In genomic region chr11:69936750-69937149, GRCh38 we compare ENCODE assay signal across 22 cellular contexts.
"Had no signal": no experiment of that assay in that cellular context is flagged by ENCODE, and none has a peak within 500 bp of the region (broad histone marks: within the 10 kb centered on the region; RNA-seq: fewer than 3 reads in every experiment).

No MANE protein-coding gene starts in this region.

- H3K36me3 Mint-ChIP-seq: naive thymus-derived CD8-positive, alpha-beta T cell; stimulated activated memory B cell treated with anti-CD40 and anti-IgM and Interleukin-4, amounts not matched to agents 10 μg/mL and 1 μg/mL and 100 μg/mL, for 72 hours had no signal

- H3K27ac Mint-ChIP-seq: dendritic cell treated with granulocyte-macrophage colony-stimulating factor and Interleukin-4, amounts not matched to agents 40 ng/mL and 50 ng/mL, for 4 days; endodermal cell; naive thymus-derived CD8-positive, alpha-beta T cell; nephron progenitor cell; stimulated activated memory B cell treated with anti-CD40 and anti-IgM and Interleukin-4, amounts not matched to agents 10 μg/mL and 1 μg/mL and 100 μg/mL, for 72 hours; stimulated activated naive CD8-positive, alpha-beta T cell treated with anti-CD3 and anti-CD28 coated beads, Interleukin-15, Interleukin-2, amounts not matched to agents 100 ng/mL and 50 ng/mL, for 24 hours had no signal

- H3K27me3 ChIP-seq: tibial nerve, upper lobe of left lung had no signal

- H3K9me3 Mint-ChIP-seq: dendritic cell treated with granulocyte-macrophage colony-stimulating factor and Interleukin-4, amounts not matched to agents 40 ng/mL and 50 ng/mL, for 4 days; endodermal cell; nephron progenitor cell; stimulated activated naive CD8-positive, alpha-beta T cell treated with anti-CD3 and anti-CD28 coated beads, Interleukin-15, Interleukin-2, amounts not matched to agents 100 ng/mL and 50 ng/mL, for 24 hours had no signal

- H3K27ac ChIP-seq: epithelial cell of prostate, gastrocnemius medialis, lower lobe of right lung, prostate gland, skin epidermis, spleen, thoracic aorta, tibial nerve, upper lobe of left lung had no signal

- H3K4me3 ChIP-seq: gastrocnemius medialis, lower lobe of right lung, prostate gland, skin epidermis, spleen, thoracic aorta, tibial nerve, upper lobe of left lung had no signal

- DNase-seq: effector CD8-positive, alpha-beta T cell; endodermal cell; foreskin fibroblast; gastrocnemius medialis; head of caudate nucleus; left ventricle myocardium superior; lower lobe of right lung; nephron progenitor cell; nucleus accumbens; right cardiac atrium; spleen; stimulated activated CD4-positive, alpha-beta T cell treated with anti-CD3 and anti-CD28 coated beads, Interleukin-4, amount 100 ng/mL, for 4 hours; upper lobe of left lung had no signal

- H3K36me3 ChIP-seq: gastrocnemius medialis, lower lobe of right lung, prostate gland, spleen, thoracic aorta, tibial nerve, upper lobe of left lung had no signal

- H3K4me3 Mint-ChIP-seq: dendritic cell treated with granulocyte-macrophage colony-stimulating factor and Interleukin-4, amounts not matched to agents 40 ng/mL and 50 ng/mL, for 4 days; endodermal cell; naive thymus-derived CD8-positive, alpha-beta T cell; nephron progenitor cell; stimulated activated memory B cell treated with anti-CD40 and anti-IgM and Interleukin-4, amounts not matched to agents 10 μg/mL and 1 μg/mL and 100 μg/mL, for 72 hours; stimulated activated naive CD8-positive, alpha-beta T cell treated with anti-CD3 and anti-CD28 coated beads, Interleukin-15, Interleukin-2, amounts not matched to agents 100 ng/mL and 50 ng/mL, for 24 hours had no signal

- H3K4me1 Mint-ChIP-seq: naive thymus-derived CD8-positive, alpha-beta T cell; stimulated activated memory B cell treated with anti-CD40 and anti-IgM and Interleukin-4, amounts not matched to agents 10 μg/mL and 1 μg/mL and 100 μg/mL, for 72 hours had no signal

- H3K4me1 ChIP-seq: gastrocnemius medialis, prostate gland, spleen had no signal

- H3K9me3 ChIP-seq: gastrocnemius medialis, lower lobe of right lung, prostate gland, thoracic aorta, upper lobe of left lung had no signal
